1 cellular context compared by ENCODE assay signal in the genomic region with DNA sequence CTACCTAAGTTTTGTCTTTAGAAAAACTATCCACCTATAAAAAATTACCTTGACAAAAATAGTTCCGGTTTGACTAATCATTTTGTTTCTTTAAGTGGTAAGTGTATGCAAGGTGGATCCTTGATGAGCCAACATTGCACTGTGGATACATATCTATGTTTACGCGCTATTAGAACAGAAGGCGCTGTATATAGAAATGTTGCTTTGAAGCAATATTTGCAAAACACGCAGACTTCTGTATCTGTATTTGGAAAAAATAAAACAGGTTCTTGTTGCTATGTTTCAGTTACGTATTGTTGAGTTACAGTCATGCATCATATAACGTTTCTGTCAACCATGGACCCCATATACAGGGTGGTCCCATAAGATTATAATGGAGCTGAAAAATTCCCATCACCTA.
A peak's percentile ranks its signal among the peaks of the same experiment; 100 is the strongest.
TF ChIP-seq lines count a peak whose summit lies in the region.

No MANE protein-coding gene starts in this region.

TF ChIP-seq in K562, 482 proteins besides CTCF, POLR2A, EP300 and RAD21 (continued from another document):
- TF ChIP-seq, protein P1, sequence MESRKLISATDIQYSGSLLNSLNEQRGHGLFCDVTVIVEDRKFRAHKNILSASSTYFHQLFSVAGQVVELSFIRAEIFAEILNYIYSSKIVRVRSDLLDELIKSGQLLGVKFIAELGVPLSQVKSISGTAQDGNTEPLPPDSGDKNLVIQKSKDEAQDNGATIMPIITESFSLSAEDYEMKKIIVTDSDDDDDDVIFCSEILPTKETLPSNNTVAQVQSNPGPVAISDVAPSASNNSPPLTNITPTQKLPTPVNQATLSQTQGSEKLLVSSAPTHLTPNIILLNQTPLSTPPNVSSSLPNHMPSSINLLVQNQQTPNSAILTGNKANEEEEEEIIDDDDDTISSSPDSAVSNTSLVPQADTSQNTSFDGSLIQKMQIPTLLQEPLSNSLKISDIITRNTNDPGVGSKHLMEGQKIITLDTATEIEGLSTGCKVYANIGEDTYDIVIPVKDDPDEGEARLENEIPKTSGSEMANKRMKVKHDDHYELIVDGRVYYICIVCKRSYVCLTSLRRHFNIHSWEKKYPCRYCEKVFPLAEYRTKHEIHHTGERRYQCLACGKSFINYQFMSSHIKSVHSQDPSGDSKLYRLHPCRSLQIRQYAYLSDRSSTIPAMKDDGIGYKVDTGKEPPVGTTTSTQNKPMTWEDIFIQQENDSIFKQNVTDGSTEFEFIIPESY (CRISPR knock-in tag; IDR thresholded peaks at IDR 0.05), result peak; percentile 44; the same call in 1 of the 2 replicates
